In genomic region chr19:4389064-4389375, GRCh38 we compare ENCODE assay signal across 11 cellular contexts. TPM values are rescaled to one million over a fixed set of nuclear protein-coding genes. Genes with fewer than 3 reads are reported as not detected.
A peak's percentile ranks its signal among the peaks of the same experiment; 100 is the strongest.
DNase-seq lines count a peak whose midpoint lies in the region; ATAC-seq and TF ChIP-seq lines count a peak whose summit lies in the region.
"Had no signal": no experiment of that assay in that cellular context is flagged by ENCODE, and none has a peak within 500 bp of the region (broad histone marks: within the 10 kb centered on the region; RNA-seq: fewer than 3 reads in every experiment).

No MANE protein-coding gene starts in this region.

- H3K4me1 ChIP-seq in esophagus (ENCODE audit: control insufficient read depth in 2 of 2, insufficient read depth in 2 of 2, low read length in 1 of 2) (peaks cover 20 to 34% of the 10 kb centered on the region in 2 donors), gastrocnemius medialis (peaks cover 51 to 71% of the 10 kb centered on the region in 2 donors)

- DNase-seq in RWPE1 (ENCODE audit: low spot score) (no peak), gastrocnemius medialis (no peak), GM10248 (ENCODE audit: extremely low spot score) (no peak)
- no peak for DNase-seq in activated T-helper 1 cell treated with anti-CD3 and anti-CD28 coated beads, Interleukin-12 subunit alpha, Interleukin-12 subunit beta, Interleukin-2, Interleukin-4 antibody, amounts not matched to agents 30 ng/mL and 10 ng/mL and 1 ng/mL, durations not matched to agents 14 hours and 24 hours and 36 hours (ENCODE audit: low spot score)
- DNase-seq: activated CD4-positive, alpha-beta T cell treated with anti-CD3 and anti-CD28 coated beads, Interleukin-2, amount 50 U/mL, for 48 hours; erythroblast; kidney glomerular epithelial cell; NCI-H524 had no signal

- POLR2A ChIA-PET in RWPE1 (lab: Yijun Ruan, JAX; ENCODE audit: low non-redundant PET), result interaction anchor here (1.0 kb wide), 1 partner anchor 13 kb away, joined by 6 read pairs; the partner anchor contains the start of gene CHAF1A
- POLR2A ChIA-PET in GM10248 (lab: Yijun Ruan, JAX), result no interaction called here

- H3K36me3 Mint-ChIP-seq in activated T-helper 1 cell treated with anti-CD3 and anti-CD28 coated beads, Interleukin-12 subunit alpha, Interleukin-12 subunit beta, Interleukin-2, Interleukin-4 antibody, amounts not matched to agents 30 ng/mL and 10 ng/mL and 1 ng/mL, durations not matched to agents 14 hours and 24 hours and 36 hours (ENCODE audit: low read depth), result peaks cover 13% of the 10 kb centered on the region

- no peaks in the 10 kb centered on the region for H3K9me3 Mint-ChIP-seq in activated T-helper 1 cell treated with anti-CD3 and anti-CD28 coated beads, Interleukin-12 subunit alpha, Interleukin-12 subunit beta, Interleukin-2, Interleukin-4 antibody, amounts not matched to agents 30 ng/mL and 10 ng/mL and 1 ng/mL, durations not matched to agents 14 hours and 24 hours and 36 hours

- no peaks in the 10 kb centered on the region for H3K27me3 ChIP-seq in esophagus (ENCODE audit: control insufficient read depth in 1 of 2, insufficient read depth in 2 of 2, low read length in 2 of 2)
- no peaks in the 10 kb centered on the region for H3K27me3 ChIP-seq in gastrocnemius medialis

- no peaks in the 10 kb centered on the region for H3K27me3 Mint-ChIP-seq in activated T-helper 1 cell treated with anti-CD3 and anti-CD28 coated beads, Interleukin-12 subunit alpha, Interleukin-12 subunit beta, Interleukin-2, Interleukin-4 antibody, amounts not matched to agents 30 ng/mL and 10 ng/mL and 1 ng/mL, durations not matched to agents 14 hours and 24 hours and 36 hours (ENCODE audit: insufficient read depth)

- H3K27ac Mint-ChIP-seq in activated T-helper 1 cell treated with anti-CD3 and anti-CD28 coated beads, Interleukin-12 subunit alpha, Interleukin-12 subunit beta, Interleukin-2, Interleukin-4 antibody, amounts not matched to agents 30 ng/mL and 10 ng/mL and 1 ng/mL, durations not matched to agents 14 hours and 24 hours and 36 hours, result no peak overlapping the region

- intact Hi-C loops in gastrocnemius medialis (cut with DNase I; ENCODE audit: low total_unique reads), result no loop called here
- intact Hi-C loops in activated T-helper 1 cell treated with anti-CD3 and anti-CD28 coated beads, Interleukin-12 subunit alpha, Interleukin-12 subunit beta, Interleukin-2, Interleukin-4 antibody, amounts not matched to agents 30 ng/mL and 10 ng/mL and 1 ng/mL, durations not matched to agents 14 hours and 24 hours and 36 hours (cut with micrococcal nuclease), result no loop called here

- in situ Hi-C loops in gastrocnemius medialis (cut with MboI; ENCODE audit: low sequenced_read_pairs in 4 of 4), result no loop called here

- peaks cover 15% of the 10 kb centered on the region for H3K4me1 Mint-ChIP-seq in activated T-helper 1 cell treated with anti-CD3 and anti-CD28 coated beads, Interleukin-12 subunit alpha, Interleukin-12 subunit beta, Interleukin-2, Interleukin-4 antibody, amounts not matched to agents 30 ng/mL and 10 ng/mL and 1 ng/mL, durations not matched to agents 14 hours and 24 hours and 36 hours (ENCODE audit: low read depth)

- H3K9me3 ChIP-seq in esophagus (ENCODE audit: control insufficient read depth in 2 of 2, insufficient read depth in 1 of 2, low read depth in 1 of 2, low read length in 1 of 2), result no peaks in the 10 kb centered on the region
- no peaks in the 10 kb centered on the region for H3K9me3 ChIP-seq in gastrocnemius medialis

- 50 to 53% methylated on average over 9 of the region's 9 CpGs for WGBS in esophagus, 2 donors

- peak overlapping the region; percentile 7 to 18 for H3K4me3 ChIP-seq in esophagus (ENCODE audit: low read depth in 1 of 2, low read length in 2 of 2)
- no peak overlapping the region for H3K4me3 ChIP-seq in gastrocnemius medialis

- ATAC-seq in gastrocnemius medialis, result no peak
- no peak for ATAC-seq in HG03378 (IDR thresholded peaks at IDR 0.05; ENCODE audit: unreplicated experiment)
- ATAC-seq: SK-N-SH treated with all-trans-retinoic acid at 6 μM for 48 hours had no signal

- CTCF ChIA-PET in RWPE1 (lab: Yijun Ruan, JAX) (interaction anchor here (0.6 to 1.6 kb wide), 3 partner anchors 11 to 122 kb away, joined by 3 to 9 read pairs (median 3); partner anchors contain the start of gene SH3GL1), GM10248 (lab: Yijun Ruan, JAX) (interaction anchor here (0.9 to 2.1 kb wide), 4 partner anchors 11 to 37 kb away, joined by 3 to 10 read pairs (median 5); partner anchors contain the start of gene SH3GL1)

- H3K36me3 ChIP-seq in esophagus (ENCODE audit: control insufficient read depth in 2 of 2, insufficient read depth in 2 of 2, low read length in 1 of 2) (peaks cover 0 to 24% of the 10 kb centered on the region in 2 donors), gastrocnemius medialis (no peaks in the 10 kb centered on the region)

- no peak for TF ChIP-seq POLR2A in gastrocnemius medialis (IDR thresholded peaks at IDR 0.05)

- peak overlapping the region; percentile 99 for H3K27ac ChIP-seq in RWPE1
- H3K27ac ChIP-seq in esophagus (ENCODE audit: low read depth in 2 of 2, low read length in 1 of 2), result peak overlapping the region; percentile 97
- peak overlapping the region; percentile 83 to 90 (median 86) for H3K27ac ChIP-seq in gastrocnemius medialis

- TF ChIP-seq CTCF in RWPE1 (conservative IDR thresholded peaks at IDR 0.05; ENCODE audit: low read depth) (no peak), gastrocnemius medialis (IDR thresholded peaks at IDR 0.05 in 4 of 5, conservative IDR thresholded peaks at IDR 0.05 in 1 of 5) (no peak), GM10248 (IDR thresholded peaks at IDR 0.05; ENCODE audit: control extremely low read depth, extremely low read depth, low read depth, missing control alignments) (no peak)

- H3K4me3 Mint-ChIP-seq in activated T-helper 1 cell treated with anti-CD3 and anti-CD28 coated beads, Interleukin-12 subunit alpha, Interleukin-12 subunit beta, Interleukin-2, Interleukin-4 antibody, amounts not matched to agents 30 ng/mL and 10 ng/mL and 1 ng/mL, durations not matched to agents 14 hours and 24 hours and 36 hours, result no peak overlapping the region

RNA-seq across cellular contexts. Expression of gene SH3GL1, which starts 11.3 kb away (rescaled TPM):
- 100 to 1,000 TPM; 123 to 242 TPM for polyA plus RNA-seq in esophagus
- total RNA-seq in gastrocnemius medialis, result 10 to 100 TPM; 11.6 to 19.4 (median 15.8) TPM
- 50.3 and 54.2 TPM in 2 replicates for total RNA-seq in activated T-helper 1 cell treated with anti-CD3 and anti-CD28 coated beads, Interleukin-12 subunit alpha, Interleukin-12 subunit beta, Interleukin-2, Interleukin-4 antibody, amounts not matched to agents 30 ng/mL and 10 ng/mL and 1 ng/mL, durations not matched to agents 14 hours and 24 hours and 36 hours

RNA-seq across cellular contexts. Expression of gene CHAF1A, which starts 13.4 kb away (rescaled TPM):
- polyA plus RNA-seq in esophagus, result 10 to 100 TPM; 10.8 to 11.7 TPM
- total RNA-seq in gastrocnemius medialis, result 10 to 100 TPM in 2 of 4 donors, 1 to 10 TPM in 2; 7.3 to 15.8 (median 9.7) TPM
- total RNA-seq in activated T-helper 1 cell treated with anti-CD3 and anti-CD28 coated beads, Interleukin-12 subunit alpha, Interleukin-12 subunit beta, Interleukin-2, Interleukin-4 antibody, amounts not matched to agents 30 ng/mL and 10 ng/mL and 1 ng/mL, durations not matched to agents 14 hours and 24 hours and 36 hours, result 106 and 107 TPM in 2 replicates

RNA-seq across cellular contexts. Expression of gene MPND, which starts 45.7 kb away (rescaled TPM):
- 10 to 100 TPM; 13.5 to 15.5 TPM for polyA plus RNA-seq in esophagus
- 1 to 10 TPM; 2.7 to 3.1 (median 3.0) TPM for total RNA-seq in gastrocnemius medialis
- total RNA-seq in activated T-helper 1 cell treated with anti-CD3 and anti-CD28 coated beads, Interleukin-12 subunit alpha, Interleukin-12 subunit beta, Interleukin-2, Interleukin-4 antibody, amounts not matched to agents 30 ng/mL and 10 ng/mL and 1 ng/mL, durations not matched to agents 14 hours and 24 hours and 36 hours, result 15.7 and 19.3 TPM in 2 replicates

RNA-seq across cellular contexts. Expression of gene STAP2, which starts 50.4 kb away (rescaled TPM):
- 100 to 1,000 TPM in 1 of 2 donors, 10 to 100 TPM in 1; 99.2 to 126 TPM for polyA plus RNA-seq in esophagus
- total RNA-seq in gastrocnemius medialis, result 1 to 10 TPM in 2 of 4 donors, under 1 TPM in 1, not detected in 1; 0.94 to 2.1 (median 1.3) TPM
- 12.9 and 15.0 TPM in 2 replicates for total RNA-seq in activated T-helper 1 cell treated with anti-CD3 and anti-CD28 coated beads, Interleukin-12 subunit alpha, Interleukin-12 subunit beta, Interleukin-2, Interleukin-4 antibody, amounts not matched to agents 30 ng/mL and 10 ng/mL and 1 ng/mL, durations not matched to agents 14 hours and 24 hours and 36 hours

Comparison
In these comparisons a context has a peak if more than half of its experiments do, and no peak if none do; other contexts are left out.
1. H3K4me3 ChIP-seq: peak in esophagus (2 of 2); none in gastrocnemius medialis (0 of 4).
2. Peak in every context shown above with its lines, with median percentiles within 50 percentile points of each other: H3K27ac ChIP-seq.